12 cellular contexts compared by ENCODE assay signal in the genomic region with DNA sequence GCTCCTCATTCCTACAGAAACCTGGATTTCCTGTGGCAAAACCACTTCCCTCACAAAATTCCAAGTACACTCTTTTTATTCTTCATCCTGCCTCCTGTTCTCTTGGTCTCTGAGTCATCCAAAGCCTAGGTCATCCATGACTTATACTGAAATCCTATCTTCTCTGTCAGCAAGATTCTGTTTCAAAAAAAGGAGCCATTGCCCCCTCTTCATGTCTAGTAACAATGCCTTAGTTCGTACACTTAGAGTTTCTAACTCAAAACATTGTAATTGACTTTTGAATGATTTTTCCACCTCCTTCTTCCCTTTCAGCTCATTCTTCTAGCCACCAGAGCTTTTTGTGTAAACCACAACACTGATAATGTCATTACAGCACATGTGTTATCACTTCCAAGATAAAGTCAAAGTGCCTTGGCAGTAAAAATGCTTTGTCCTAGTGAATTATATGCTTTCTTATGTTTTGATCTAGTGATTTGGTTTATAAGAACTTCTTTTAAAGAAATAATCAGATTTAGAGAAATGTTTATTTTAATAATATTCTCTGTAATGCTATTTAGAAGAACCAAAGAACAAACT.
DNase-seq lines count a peak whose midpoint lies in the region; ATAC-seq and TF ChIP-seq lines count a peak whose summit lies in the region.
"Had no signal": no experiment of that assay in that cellular context is flagged by ENCODE, and none has a peak within 500 bp of the region (broad histone marks: within the 10 kb centered on the region; RNA-seq: fewer than 3 reads in every experiment).

No MANE protein-coding gene starts in this region.

- H3K4me3 ChIP-seq in ACC112 (ENCODE audit: low read depth, low read length) (0 out of 2 replicates have a peak overlapping the region, but pooled peaks have one; percentile 8), WI38 (ENCODE audit: low read depth, low read length) (peak overlapping the region; percentile 35)

- peak overlapping the region; percentile 88 for H3K27ac ChIP-seq in ACC112 (ENCODE audit: low read depth, low read length)
- no peak overlapping the region for H3K27ac ChIP-seq in foreskin keratinocyte

- no peak overlapping the region for H3K4me3 Mint-ChIP-seq in stimulated activated naive B cell treated with anti-CD40 and anti-IgM and Interleukin-4, amounts not matched to agents 10 μg/mL and 1 μg/mL and 100 μg/mL, for 72 hours
- H3K4me3 Mint-ChIP-seq: IgD-negative memory B cell had no signal

- H3K4me1 ChIP-seq in ACC112 (ENCODE audit: control insufficient read depth, insufficient read depth, low read length, unreplicated experiment): peaks cover 38% of the 10 kb centered on the region
- H3K4me1 ChIP-seq in foreskin keratinocyte: peaks cover 12% of the 10 kb centered on the region

- no peak for TF ChIP-seq CTCF in WI38 (IDR thresholded peaks at IDR 0.05; ENCODE audit: low read depth, low read length)
- no peak for TF ChIP-seq CTCF in foreskin keratinocyte (conservative IDR thresholded peaks at IDR 0.05)

- ATAC-seq in foreskin keratinocyte: peak; percentile 63
- ATAC-seq in HG02588 (IDR thresholded peaks at IDR 0.05; ENCODE audit: unreplicated experiment): no peak
- ATAC-seq in HG03520 (IDR thresholded peaks at IDR 0.05; ENCODE audit: unreplicated experiment): no peak
- no peak for ATAC-seq in stimulated activated naive B cell treated with anti-CD40 and anti-IgM and Interleukin-4, amounts not matched to agents 10 μg/mL and 1 μg/mL and 100 μg/mL, for 72 hours (replicated peaks)
- ATAC-seq: sciatic nerve had no signal

- peaks cover 0 to 3% of the 10 kb centered on the region in 2 donors for H3K9me3 Mint-ChIP-seq in stimulated activated naive B cell treated with anti-CD40 and anti-IgM and Interleukin-4, amounts not matched to agents 10 μg/mL and 1 μg/mL and 100 μg/mL, for 72 hours
- H3K9me3 Mint-ChIP-seq: IgD-negative memory B cell had no signal

- no peaks in the 10 kb centered on the region for H3K27me3 ChIP-seq in ACC112 (ENCODE audit: insufficient read depth, low read length)
- H3K27me3 ChIP-seq in foreskin keratinocyte: no peaks in the 10 kb centered on the region

- H3K79me2 ChIP-seq in ACC112 (ENCODE audit: control insufficient read depth, insufficient read depth, low read length, unreplicated experiment): no peaks in the 10 kb centered on the region

- H3K27ac Mint-ChIP-seq in stimulated activated naive B cell treated with anti-CD40 and anti-IgM and Interleukin-4, amounts not matched to agents 10 μg/mL and 1 μg/mL and 100 μg/mL, for 72 hours: no peak overlapping the region
- H3K27ac Mint-ChIP-seq: IgD-negative memory B cell had no signal

- H3K36me3 ChIP-seq in ACC112 (ENCODE audit: insufficient read depth, low read length): no peaks in the 10 kb centered on the region

- peak; percentile 93 for DNase-seq in HCEC 1CT
- peak; percentile 76 to 89 for DNase-seq in foreskin keratinocyte
- DNase-seq in NCI-H2227 (lab: John Stamatoyannopoulos, UW; ENCODE audit: unreplicated experiment): no peak
- no peak for DNase-seq in stimulated activated naive B cell treated with anti-CD40 and anti-IgM and Interleukin-4, amounts not matched to agents 10 μg/mL and 1 μg/mL and 100 μg/mL, for 72 hours
- DNase-seq: activated CD4-positive, CD25-positive, alpha-beta regulatory T cell; caudate nucleus had no signal

- no peaks in the 10 kb centered on the region for H3K27me3 Mint-ChIP-seq in stimulated activated naive B cell treated with anti-CD40 and anti-IgM and Interleukin-4, amounts not matched to agents 10 μg/mL and 1 μg/mL and 100 μg/mL, for 72 hours

- H3K36me3 Mint-ChIP-seq in stimulated activated naive B cell treated with anti-CD40 and anti-IgM and Interleukin-4, amounts not matched to agents 10 μg/mL and 1 μg/mL and 100 μg/mL, for 72 hours: no peaks in the 10 kb centered on the region
- H3K36me3 Mint-ChIP-seq: IgD-negative memory B cell had no signal

- H3K4me1 Mint-ChIP-seq in stimulated activated naive B cell treated with anti-CD40 and anti-IgM and Interleukin-4, amounts not matched to agents 10 μg/mL and 1 μg/mL and 100 μg/mL, for 72 hours: no peaks in the 10 kb centered on the region

- peak overlapping the region; percentile 1 for H2AFZ ChIP-seq in ACC112 (ENCODE audit: low read length, unreplicated experiment)

Comparison
In these comparisons a context has a peak if more than half of its experiments do, and no peak if none do; other contexts are left out.
1. DNase-seq: peak in HCEC 1CT (single experiment) and foreskin keratinocyte (2 of 2); none in NCI-H2227 (single experiment) and stimulated activated naive B cell treated with anti-CD40 and anti-IgM and Interleukin-4, amounts not matched to agents 10 μg/mL and 1 μg/mL and 100 μg/mL, for 72 hours (single experiment).